25 cellular contexts compared by ENCODE assay signal in the genomic region with DNA sequence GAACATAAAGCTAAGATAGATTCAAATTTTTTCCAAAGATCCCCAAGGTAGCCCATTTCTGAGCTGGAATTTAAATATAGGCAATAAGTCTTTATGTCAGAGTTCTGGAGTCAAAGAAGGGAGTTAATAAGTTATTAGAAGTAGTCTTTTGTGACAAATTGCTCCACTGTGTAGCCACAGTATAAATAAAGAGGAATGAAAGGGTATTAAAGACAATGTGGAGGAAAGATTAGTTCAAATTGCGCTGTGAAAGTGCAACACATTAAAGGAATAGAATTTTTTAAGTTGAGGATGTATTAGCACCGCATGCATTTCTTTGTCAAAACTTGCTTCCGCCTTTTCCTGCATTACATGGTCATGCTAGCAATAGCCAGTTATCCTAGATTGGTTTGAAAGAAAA.
"Had no signal": no experiment of that assay in that cellular context is flagged by ENCODE, and none has a peak within 500 bp of the region (broad histone marks: within the 10 kb centered on the region; RNA-seq: fewer than 3 reads in every experiment).

No MANE protein-coding gene starts in this region.

- H3K9me3 Mint-ChIP-seq: IgD-negative memory B cell, T-cell had no signal

- H3K36me3 Mint-ChIP-seq: IgD-negative memory B cell, T-cell had no signal

- H3K27me3 ChIP-seq: SJSA1 had no signal

- H3K4me1 Mint-ChIP-seq: IgD-negative memory B cell, T-cell had no signal

- DNase-seq: Kasumi-1, MV-4-11, NCI-H1092, NCI-H1417 treated with DMSO at 0.1 percent for 48 hours, NCI-H146, NCI-H1694 treated with DMSO at 0.1 percent for 48 hours, NCI-H1930, NCI-H2081, NCI-H2107, NCI-H2227 treated with DMSO at 0.1 percent for 48 hours, NCI-H524, NCI-H69, NCI-H774, Right ventricle myocardium superior, RPMI8226, SIG-M5, SW 1271, T-cell had no signal

- H3K4me3 Mint-ChIP-seq: IgD-negative memory B cell, T-cell had no signal

- H3K9ac ChIP-seq: KMS-11 had no signal

- H3K27ac ChIP-seq: HL-60, KMS-11, SK-N-MC had no signal

- H3K27ac Mint-ChIP-seq: IgD-negative memory B cell, T-cell had no signal

- H3K4me2 ChIP-seq: KMS-11 had no signal

- H3K4me3 ChIP-seq: K562, SJSA1, SK-N-MC had no signal

- H3K9me3 ChIP-seq: SJSA1 had no signal

- FAIRE-seq: HTR-8/SVneo, K562 had no signal

- H3K36me3 ChIP-seq: SJSA1 had no signal

- H3K27me3 Mint-ChIP-seq: T-cell had no signal
